Comparison of ENCODE assay signal across 11 cellular contexts in the genomic region with DNA sequence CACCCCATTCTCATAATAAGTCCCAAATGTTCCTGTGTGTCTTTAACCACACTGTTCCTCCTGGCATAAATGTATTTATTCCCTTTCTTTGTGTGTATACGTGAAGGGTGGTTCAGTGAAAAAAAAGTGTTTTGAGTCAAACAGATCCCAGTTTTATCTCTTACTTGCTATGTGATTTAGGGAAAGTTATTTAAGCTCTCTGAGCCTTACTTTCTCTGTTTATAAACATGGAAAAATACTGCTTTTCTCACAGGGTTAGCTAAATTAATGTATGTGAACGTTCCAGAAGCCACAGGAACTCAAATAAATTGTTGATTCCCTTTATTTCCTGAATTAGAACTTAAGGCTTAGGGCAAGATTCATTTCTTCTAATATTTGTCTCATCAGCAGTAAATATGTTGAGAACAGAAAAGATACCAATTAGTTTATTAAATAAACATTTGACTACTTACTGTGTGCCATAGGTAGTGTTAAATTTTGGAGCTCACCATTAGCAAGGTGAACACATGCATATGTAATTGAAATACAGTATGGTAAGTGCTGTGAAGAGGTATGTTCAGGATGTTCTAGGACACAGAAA.
"Had no signal": no experiment of that assay in that cellular context is flagged by ENCODE, and none has a peak within 500 bp of the region (broad histone marks: within the 10 kb centered on the region; RNA-seq: fewer than 3 reads in every experiment).

No MANE protein-coding gene starts in this region.

- DNase-seq: activated CD4-positive, CD25-positive, alpha-beta regulatory T cell treated with anti-CD3 and anti-CD28 coated beads, Interleukin-2, amount 50 U/mL, for 72 hours; effector memory CD4-positive, alpha-beta T cell; esophagus squamous epithelium; stomach; T-cell; T-helper 9 cell; trophoblast cell had no signal

- H3K27ac ChIP-seq: esophagus squamous epithelium, stomach had no signal

- H3K27me3 ChIP-seq: esophagus squamous epithelium, stomach had no signal

- H3K4me3 Mint-ChIP-seq: activated naive CD8-positive, alpha-beta T cell; dendritic cell treated with granulocyte-macrophage colony-stimulating factor and Interleukin-4, amounts not matched to agents 40 ng/mL and 50 ng/mL, for 4 days; nephron; T-cell had no signal

- H3K27ac Mint-ChIP-seq: activated naive CD8-positive, alpha-beta T cell; dendritic cell treated with granulocyte-macrophage colony-stimulating factor and Interleukin-4, amounts not matched to agents 40 ng/mL and 50 ng/mL, for 4 days; nephron; progenitor cell of endocrine pancreas; T-cell had no signal

- H3K27me3 Mint-ChIP-seq: activated naive CD8-positive, alpha-beta T cell; dendritic cell treated with granulocyte-macrophage colony-stimulating factor and Interleukin-4, amounts not matched to agents 40 ng/mL and 50 ng/mL, for 4 days; progenitor cell of endocrine pancreas; T-cell had no signal

- ATAC-seq: T-cell had no signal

- H3K4me1 Mint-ChIP-seq: nephron had no signal

- H3K4me3 ChIP-seq: esophagus squamous epithelium, stomach had no signal
